9 cellular contexts compared by ENCODE assay signal in the genomic region with DNA sequence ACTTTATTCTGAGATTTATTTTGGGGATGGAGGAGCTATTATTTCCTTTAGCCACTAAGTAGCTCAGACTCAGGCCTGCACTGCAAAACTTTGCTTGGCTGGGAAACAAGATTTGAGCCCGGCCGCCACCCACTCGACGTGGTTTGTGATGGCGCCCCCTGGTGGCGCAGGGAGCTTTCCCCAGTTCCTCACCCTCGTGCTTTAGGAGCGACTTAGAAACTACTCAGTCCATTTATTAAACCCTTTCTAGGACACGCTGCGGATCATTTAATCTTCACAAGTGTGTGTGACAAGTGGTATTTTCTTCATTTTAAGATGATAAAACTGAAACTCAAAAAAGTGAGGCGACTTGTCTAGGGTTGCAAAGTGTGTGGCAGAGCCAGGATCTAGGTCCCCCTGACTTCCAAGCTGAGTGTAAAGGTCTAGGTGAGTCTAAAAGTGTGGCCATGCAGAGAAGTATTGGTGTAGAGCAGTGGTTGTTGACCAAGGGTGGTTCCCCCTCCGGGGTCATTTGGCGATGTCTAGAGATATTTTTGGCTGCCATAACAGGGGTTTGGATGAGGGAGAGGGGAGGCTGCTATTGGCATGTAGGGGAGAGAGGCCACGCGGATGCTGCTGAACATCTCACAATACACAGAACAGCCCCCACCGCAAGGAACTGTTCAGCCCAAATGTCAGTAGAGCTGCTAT. TPM values are rescaled to one million over a fixed set of nuclear protein-coding genes. Genes with fewer than 3 reads are reported as not detected.
A peak's percentile ranks its signal among the peaks of the same experiment; 100 is the strongest.
DNase-seq lines count a peak whose midpoint lies in the region; ATAC-seq and TF ChIP-seq lines count a peak whose summit lies in the region.
"Had no signal": no experiment of that assay in that cellular context is flagged by ENCODE, and none has a peak within 500 bp of the region (broad histone marks: within the 10 kb centered on the region; RNA-seq: fewer than 3 reads in every experiment).

No MANE protein-coding gene starts in this region.

- intact Hi-C loops in activated CD4-positive, alpha-beta T cell treated with anti-CD3 and anti-CD28 coated beads, Interleukin-2, amount 10 ng/mL, durations not matched to agents 24 days and 14 days (cut with micrococcal nuclease): no loop called here
- intact Hi-C loops in lower lobe of right lung (cut with DNase I): no loop called here

- H3K36me3 ChIP-seq in lower lobe of right lung: no peaks in the 10 kb centered on the region

- H3K4me1 Mint-ChIP-seq in activated CD4-positive, alpha-beta T cell treated with anti-CD3 and anti-CD28 coated beads, Interleukin-2, amount 10 ng/mL, durations not matched to agents 24 days and 14 days: peaks cover 19% of the 10 kb centered on the region

- peaks cover 5% of the 10 kb centered on the region for H3K27me3 Mint-ChIP-seq in activated CD4-positive, alpha-beta T cell treated with anti-CD3 and anti-CD28 coated beads, Interleukin-2, amount 10 ng/mL, durations not matched to agents 24 days and 14 days

- H3K27ac ChIP-seq in lower lobe of right lung: no peak overlapping the region

- peak; percentile 35 for DNase-seq in SIG-M5 treated with dmso at 0.1 percent for 504 hours (lab: John Stamatoyannopoulos, UW; ENCODE audit: unreplicated experiment)
- no peak for DNase-seq in SIG-M5 (lab: John Stamatoyannopoulos, UW)
- peak; percentile 28 for DNase-seq in NCI-H2171 treated with DMSO at 0.1 percent for 48 hours (lab: John Stamatoyannopoulos, UW)
- DNase-seq in activated CD4-positive, alpha-beta T cell treated with anti-CD3 and anti-CD28 coated beads, Interleukin-2, amount 10 ng/mL, durations not matched to agents 24 days and 14 days: peak; percentile 94
- DNase-seq in dedifferentiated amniotic fluid mesenchymal stem cell (ENCODE audit: extremely low spot score): peak; percentile 47
- DNase-seq in lower lobe of right lung: peak; percentile 89
- DNase-seq in stimulated activated CD8-positive, alpha-beta memory T cell treated with anti-CD3 and anti-CD28 coated beads, Interleukin-15, amount 100 ng/mL, for 24 hours (ENCODE audit: low read depth): peak; percentile 81

- no peak overlapping the region for H3K27ac Mint-ChIP-seq in activated CD4-positive, alpha-beta T cell treated with anti-CD3 and anti-CD28 coated beads, Interleukin-2, amount 10 ng/mL, durations not matched to agents 24 days and 14 days

- no peaks in the 10 kb centered on the region for H3K36me3 Mint-ChIP-seq in activated CD4-positive, alpha-beta T cell treated with anti-CD3 and anti-CD28 coated beads, Interleukin-2, amount 10 ng/mL, durations not matched to agents 24 days and 14 days (ENCODE audit: low read depth)

- peak overlapping the region; percentile 34 for H3K4me3 ChIP-seq in lower lobe of right lung

- no peaks in the 10 kb centered on the region for H3K9me3 Mint-ChIP-seq in activated CD4-positive, alpha-beta T cell treated with anti-CD3 and anti-CD28 coated beads, Interleukin-2, amount 10 ng/mL, durations not matched to agents 24 days and 14 days

- H3K4me3 Mint-ChIP-seq in activated CD4-positive, alpha-beta T cell treated with anti-CD3 and anti-CD28 coated beads, Interleukin-2, amount 10 ng/mL, durations not matched to agents 24 days and 14 days: peak overlapping the region; percentile 47

- no peaks in the 10 kb centered on the region for H3K27me3 ChIP-seq in lower lobe of right lung (ENCODE audit: low read depth)

- peak; percentile 95 for TF ChIP-seq CTCF in lower lobe of right lung (IDR thresholded peaks at IDR 0.05)

- ATAC-seq in lower lobe of right lung (peak; percentile 64 to 69), GM21723 (IDR thresholded peaks at IDR 0.05; ENCODE audit: unreplicated experiment) (no peak)

- H3K4me1 ChIP-seq in lower lobe of right lung: peaks cover 34% of the 10 kb centered on the region

- no peaks in the 10 kb centered on the region for H3K9me3 ChIP-seq in lower lobe of right lung

RNA-seq across cellular contexts. Expression of gene CXCL17, which starts 2.2 kb away (rescaled TPM):
- total RNA-seq in activated CD4-positive, alpha-beta T cell treated with anti-CD3 and anti-CD28 coated beads, Interleukin-2, amount 10 ng/mL, durations not matched to agents 24 days and 14 days: not detected in 2 replicates
- 159 TPM for total RNA-seq in lower lobe of right lung
- total RNA-seq: subcutaneous adipose tissue had no signal

RNA-seq across cellular contexts. Expression of gene LIPE, which starts 13.3 kb away (rescaled TPM):
- 35.0 and 39.1 TPM in 2 replicates for total RNA-seq in activated CD4-positive, alpha-beta T cell treated with anti-CD3 and anti-CD28 coated beads, Interleukin-2, amount 10 ng/mL, durations not matched to agents 24 days and 14 days
- 3.2 TPM for total RNA-seq in lower lobe of right lung

RNA-seq across cellular contexts. Expression of gene CNFN, which starts 50.4 kb away (rescaled TPM):
- total RNA-seq in activated CD4-positive, alpha-beta T cell treated with anti-CD3 and anti-CD28 coated beads, Interleukin-2, amount 10 ng/mL, durations not matched to agents 24 days and 14 days: not detected in 2 replicates
- not detected for total RNA-seq in lower lobe of right lung

Comparison
In these comparisons a context has a peak if more than half of its experiments do, and no peak if none do; other contexts are left out.
1. RNA of gene CXCL17, which starts 2.2 kb away (total RNA-seq): 159 TPM in lower lobe of right lung (single experiment); not detected in activated CD4-positive, alpha-beta T cell treated with anti-CD3 and anti-CD28 coated beads, Interleukin-2, amount 10 ng/mL, durations not matched to agents 24 days and 14 days; every median in the first group is over 100 times any median in the second.